Comparison of ENCODE assay signal across 1 cellular context in genomic region chr15:92914103-92914499, GRCh38.
TF ChIP-seq lines count a peak whose summit lies in the region.

No MANE protein-coding gene starts in this region.

TF ChIP-seq in H1, 55 proteins besides CTCF, POLR2A, EP300 and RAD21 (continued from another document):
- TF ChIP-seq CHD7 (IDR thresholded peaks at IDR 0.05; ENCODE audit: insufficient replicate concordance, low read length) (peak; percentile 73), ATF3 (IDR thresholded peaks at IDR 0.05; ENCODE audit: insufficient read depth, low read depth, low read length) (no peak), BRCA1 (IDR thresholded peaks at IDR 0.05; ENCODE audit: low read depth, low read length) (no peak), ZNF274 (IDR thresholded peaks at IDR 0.05; ENCODE audit: borderline replicate concordance, extremely low read depth, low read length) (no peak), KDM4A (IDR thresholded peaks at IDR 0.05; ENCODE audit: low read depth, low read length, severe bottlenecking) (no peak), TCF12 (IDR thresholded peaks at IDR 0.05; ENCODE audit: low read depth, low read length) (peak; percentile 85; the same call in 1 of the 2 replicates)
